8 cellular contexts compared by ENCODE assay signal in genomic region chr14:56339855-56340701, GRCh38.
A peak's percentile ranks its signal among the peaks of the same experiment; 100 is the strongest.
DNase-seq lines count a peak whose midpoint lies in the region; ATAC-seq and TF ChIP-seq lines count a peak whose summit lies in the region.

No MANE protein-coding gene starts in this region.

- H3K9me3 ChIP-seq in lung (ENCODE audit: control insufficient read depth in 2 of 2, insufficient read depth in 1 of 2, low read length in 1 of 2) = no peaks in the 10 kb centered on the region

- ATAC-seq in HG03139 (IDR thresholded peaks at IDR 0.05; ENCODE audit: unreplicated experiment) = peak; percentile 45
- peak; percentile 70 for ATAC-seq in lung (ENCODE audit: insufficient read depth, low FRiP score)

- DNase-seq in NCI-H1417 (lab: John Stamatoyannopoulos, UW) (peak; percentile 41 to 73 (median 55)), NCI-H1417 treated with DMSO at 0.1 percent for 48 hours (lab: John Stamatoyannopoulos, UW) (no peak), NCI-H510A (lab: John Stamatoyannopoulos, UW) (peak; percentile 61), dorsolateral prefrontal cortex (peak; percentile 66 to 87 (median 74)), lung (ENCODE audit: low spot score) (peak; percentile 62)
- peak; percentile 87 for DNase-seq in activated CD4-positive, alpha-beta T cell treated with anti-CD3 and anti-CD28 coated beads, Interleukin-2, amount 10 ng/mL, durations not matched to agents 24 days and 14 days
- peak; percentile 21 for DNase-seq in stimulated activated CD8-positive, alpha-beta memory T cell treated with anti-CD3 and anti-CD28 coated beads, Interleukin-12 subunit alpha, Interleukin-12 subunit beta, amount 100 ng/mL, for 1 hour (ENCODE audit: low read depth)

- peak overlapping the region in 1 of 59 donors; percentile 20 for H3K27ac ChIP-seq in dorsolateral prefrontal cortex
- no peak overlapping the region for H3K27ac ChIP-seq in lung (ENCODE audit: low read depth in 1 of 2, low read length in 1 of 2)

- TF ChIP-seq CTCF in dorsolateral prefrontal cortex (IDR thresholded peaks at IDR 0.05 in 54 of 56, conservative IDR thresholded peaks at IDR 0.05 in 2 of 56; ENCODE audit: low read depth in 1 of 56, partially characterized antibody in 56 of 56) (peak; percentile 72 to 98 (median 90)), lung (IDR thresholded peaks at IDR 0.05; ENCODE audit: control extremely low read depth, extremely low read depth) (peak; percentile 61)

- H3K4me3 Mint-ChIP-seq in activated CD4-positive, alpha-beta T cell treated with anti-CD3 and anti-CD28 coated beads, Interleukin-2, amount 10 ng/mL, durations not matched to agents 24 days and 14 days = no peak overlapping the region

- no peaks in the 10 kb centered on the region for H3K9me3 Mint-ChIP-seq in activated CD4-positive, alpha-beta T cell treated with anti-CD3 and anti-CD28 coated beads, Interleukin-2, amount 10 ng/mL, durations not matched to agents 24 days and 14 days

- intact Hi-C loops in activated CD4-positive, alpha-beta T cell treated with anti-CD3 and anti-CD28 coated beads, Interleukin-2, amount 10 ng/mL, durations not matched to agents 24 days and 14 days (cut with micrococcal nuclease) = loop anchor here (2.0 to 10.0 kb wide), 4 partner anchors 225 to 633 kb away; partner anchors contain the start of gene PELI2
- intact Hi-C loops in dorsolateral prefrontal cortex (cut with DNase I) = loop anchor here (2.0 to 10.0 kb wide), 5 partner anchors 223 to 633 kb away; partner anchors contain the start of gene PELI2 (in 2 of the 2)

- H3K27me3 Mint-ChIP-seq in activated CD4-positive, alpha-beta T cell treated with anti-CD3 and anti-CD28 coated beads, Interleukin-2, amount 10 ng/mL, durations not matched to agents 24 days and 14 days = no peaks in the 10 kb centered on the region

- H3K4me1 ChIP-seq in lung (ENCODE audit: control insufficient read depth in 2 of 2, insufficient read depth in 2 of 2, low read length in 2 of 2) = peaks cover 2 to 3% of the 10 kb centered on the region in 2 donors

- H3K36me3 Mint-ChIP-seq in activated CD4-positive, alpha-beta T cell treated with anti-CD3 and anti-CD28 coated beads, Interleukin-2, amount 10 ng/mL, durations not matched to agents 24 days and 14 days (ENCODE audit: low read depth) = no peaks in the 10 kb centered on the region

- H3K4me3 ChIP-seq in dorsolateral prefrontal cortex (no peak overlapping the region), lung (no peak overlapping the region)

- no peak overlapping the region for H3K27ac Mint-ChIP-seq in activated CD4-positive, alpha-beta T cell treated with anti-CD3 and anti-CD28 coated beads, Interleukin-2, amount 10 ng/mL, durations not matched to agents 24 days and 14 days

- H3K36me3 ChIP-seq in lung (ENCODE audit: control insufficient read depth in 2 of 2, insufficient read depth in 2 of 2, low read length in 2 of 2) = peaks cover 0 to 2% of the 10 kb centered on the region in 2 donors

- WGBS in lung, 2 donors = 31 to 36% methylated on average over 9 of the region's 9 CpGs

- peaks cover 9% of the 10 kb centered on the region for H3K4me1 Mint-ChIP-seq in activated CD4-positive, alpha-beta T cell treated with anti-CD3 and anti-CD28 coated beads, Interleukin-2, amount 10 ng/mL, durations not matched to agents 24 days and 14 days

- no peaks in the 10 kb centered on the region for H3K27me3 ChIP-seq in dorsolateral prefrontal cortex
- no peaks in the 10 kb centered on the region for H3K27me3 ChIP-seq in lung (ENCODE audit: control insufficient read depth, insufficient read depth)
